Comparison of ENCODE assay signal across 14 cellular contexts in the genomic region with DNA sequence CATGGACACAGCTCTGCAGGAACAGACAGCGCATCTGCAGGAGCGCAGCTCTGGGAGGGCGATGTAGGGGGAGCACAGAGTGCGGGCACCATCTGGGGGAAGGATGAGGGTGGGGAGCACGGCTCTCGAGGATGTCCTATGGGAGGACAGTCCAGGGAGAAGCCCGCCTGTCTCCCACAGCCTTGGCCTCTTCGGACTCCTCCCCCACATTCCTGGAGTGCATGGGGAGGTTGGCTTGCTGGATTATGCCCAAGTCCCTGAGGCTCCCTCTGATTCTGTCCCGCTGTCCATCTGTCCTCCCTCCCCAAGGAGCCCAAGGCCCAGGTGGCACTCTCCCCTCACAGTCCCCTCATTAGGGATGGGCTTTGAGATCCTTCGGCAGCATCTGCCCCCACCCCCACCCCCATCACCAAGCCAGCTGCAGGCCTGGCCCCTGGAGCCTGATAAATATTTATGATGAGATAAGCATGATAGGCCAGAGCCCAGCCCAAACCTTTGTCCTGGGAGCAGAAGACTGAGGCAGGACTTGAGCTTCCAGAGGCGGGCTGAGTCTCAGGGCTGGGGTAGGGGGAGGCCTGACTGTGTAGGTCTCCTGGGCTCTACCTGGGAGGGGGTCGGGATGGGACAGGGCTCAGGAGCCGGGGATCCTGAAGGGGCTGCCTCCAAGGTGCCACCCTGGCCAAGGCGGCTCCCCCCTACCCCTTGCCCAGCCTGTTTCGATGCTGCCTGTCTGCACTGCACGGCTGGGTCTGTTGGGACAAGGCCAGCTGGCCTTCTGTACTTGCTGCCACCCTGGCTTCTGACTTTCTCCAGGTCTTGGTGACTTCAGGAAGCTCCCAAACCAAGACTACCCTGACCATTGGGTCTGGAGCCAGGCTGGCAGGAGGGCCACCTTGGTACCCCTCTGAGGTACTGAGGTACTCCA. TPM values are rescaled to one million over a fixed set of nuclear protein-coding genes. Genes with fewer than 3 reads are reported as not detected.
A peak's percentile ranks its signal among the peaks of the same experiment; 100 is the strongest.
DNase-seq lines count a peak whose midpoint lies in the region; ATAC-seq, FAIRE-seq and TF ChIP-seq lines count a peak whose summit lies in the region.
"Had no signal": no experiment of that assay in that cellular context is flagged by ENCODE, and none has a peak within 500 bp of the region (broad histone marks: within the 10 kb centered on the region; RNA-seq: fewer than 3 reads in every experiment).

No MANE protein-coding gene starts in this region.

- CTCF ChIA-PET in HepG2 (lab: Yijun Ruan, JAX; ENCODE audit: low intra/inter-chr PET ratio, low total read pairs), result no interaction called here

- ATAC-seq in GM23338 (peak; percentile 10), HepG2 (peak; percentile 42), HG03159 (IDR thresholded peaks at IDR 0.05; ENCODE audit: unreplicated experiment) (no peak)
- ATAC-seq: stimulated activated memory B cell treated with anti-CD40 and anti-IgM and Interleukin-4, amounts not matched to agents 10 μg/mL and 1 μg/mL and 100 μg/mL, for 72 hours had no signal

- 0% methylated on average over 5 of the region's 16 CpGs for WGBS in HepG2 (ENCODE audit: low lambda C conversion rate)

- in situ Hi-C loops in HepG2 (cut with HindIII; ENCODE audit: extremely low pct_ligation_motif_present, low pct_unique_long_range_greater_than_20kb), result no loop called here

- TF ChIP-seq CTCF in GM23338 (conservative IDR thresholded peaks at IDR 0.05; ENCODE audit: low read depth in 2 of 2) (no peak), HepG2 (CRISPR knock-in tag; IDR thresholded peaks at IDR 0.05) (no peak)

- peak overlapping the region; percentile 76; the same call in 1 of the 2 replicates for H3K27ac Mint-ChIP-seq in GM23338
- H3K27ac Mint-ChIP-seq: memory B cell; stimulated activated memory B cell treated with anti-CD40 and anti-IgM and Interleukin-4, amounts not matched to agents 10 μg/mL and 1 μg/mL and 100 μg/mL, for 72 hours had no signal

- H2AFZ ChIP-seq in GM23338 (0 out of 2 replicates have a peak overlapping the region, but pooled peaks have one; percentile 83), HepG2 (ENCODE audit: low read length) (no peak overlapping the region)
- H2AFZ ChIP-seq: PC-9 had no signal

- no peak for TF ChIP-seq POLR2A in HepG2 (IDR thresholded peaks at IDR 0.05; ENCODE audit: insufficient read depth in 1 of 2, low read depth in 2 of 2, low read length in 2 of 2)

- H3K27me3 ChIP-seq in GM23338 (ENCODE audit: insufficient read depth) (no peaks in the 10 kb centered on the region), HepG2 (ENCODE audit: control insufficient read depth in 1 of 2, insufficient read depth in 2 of 2, low read length in 2 of 2) (peaks cover 0 to 11% of the 10 kb centered on the region in 2 experiments; a peak in 3 of 5 replicates)
- H3K27me3 ChIP-seq: adrenal gland, BLaER1 had no signal

- TF ChIP-seq RAD21 in HepG2 (CRISPR knock-in tag; IDR thresholded peaks at IDR 0.05), result no peak

- H3K4me1 ChIP-seq in GM23338 (ENCODE audit: insufficient read depth) (peaks cover 22% of the 10 kb centered on the region), HepG2 (ENCODE audit: insufficient read depth, low read length) (peaks cover 34% of the 10 kb centered on the region)
- H3K4me1 ChIP-seq: adrenal gland had no signal

- no peaks in the 10 kb centered on the region; the same call in 2 of the 3 replicates for H3K36me3 Mint-ChIP-seq in GM23338 (ENCODE audit: low read depth)
- H3K36me3 Mint-ChIP-seq: memory B cell; stimulated activated memory B cell treated with anti-CD40 and anti-IgM and Interleukin-4, amounts not matched to agents 10 μg/mL and 1 μg/mL and 100 μg/mL, for 72 hours had no signal

- peak overlapping the region; percentile 73; the same call in 1 of the 2 replicates for H3K4me2 ChIP-seq in GM23338
- peak overlapping the region; percentile 18; the same call in 1 of the 2 replicates for H3K4me2 ChIP-seq in HepG2 (ENCODE audit: low read depth, low read length)
- H3K4me2 ChIP-seq: PC-9 had no signal

- H3K27ac ChIP-seq in GM23338 (ENCODE audit: low read depth) (no peak overlapping the region), HepG2 (ENCODE audit: extremely low read length, insufficient read depth, low read length) (no peak overlapping the region)
- H3K27ac ChIP-seq: adrenal gland, BLaER1, PC-9 had no signal

- peaks cover 22% of the 10 kb centered on the region for H3K27me3 Mint-ChIP-seq in GM23338 (ENCODE audit: insufficient read depth, low read depth, poor library complexity)
- H3K27me3 Mint-ChIP-seq: memory B cell; stimulated activated memory B cell treated with anti-CD40 and anti-IgM and Interleukin-4, amounts not matched to agents 10 μg/mL and 1 μg/mL and 100 μg/mL, for 72 hours had no signal

- H3K79me2 ChIP-seq in GM23338 (replicated peaks; ENCODE audit: insufficient read depth), result no peaks in the 10 kb centered on the region
- no peaks in the 10 kb centered on the region for H3K79me2 ChIP-seq in HepG2 (ENCODE audit: insufficient read depth, low read length)

- H3K36me3 ChIP-seq in GM23338 (ENCODE audit: insufficient read depth), result no peaks in the 10 kb centered on the region
- no peaks in the 10 kb centered on the region for H3K36me3 ChIP-seq in HepG2 (replicated peaks in 1 of 2; ENCODE audit: control insufficient read depth in 1 of 2, insufficient read depth in 2 of 2, low read length in 2 of 2)
- H3K36me3 ChIP-seq: adrenal gland had no signal

- H4K20me1 ChIP-seq in GM23338 (replicated peaks; ENCODE audit: insufficient read depth) (no peaks in the 10 kb centered on the region), HepG2 (ENCODE audit: insufficient read depth, low read length) (no peaks in the 10 kb centered on the region)

- no peaks in the 10 kb centered on the region; the same call in 1 of the 2 replicates for H3K9me2 ChIP-seq in GM23338 (ENCODE audit: insufficient read depth)

- no peaks in the 10 kb centered on the region for H3K9me3 ChIP-seq in HepG2 (ENCODE audit: low read length)
- H3K9me3 ChIP-seq: adrenal gland, BLaER1 had no signal

- no peak for FAIRE-seq in HepG2 (lab: Jason Lieb, UNC)

- H3K4me3 ChIP-seq in GM23338, result no peak overlapping the region
- 0 out of 6 replicates have a peak overlapping the region, but pooled peaks of 1 of the 3 experiments have one; percentile 1 for H3K4me3 ChIP-seq in HepG2 (replicated peaks in 1 of 3; ENCODE audit: insufficient read depth in 1 of 3, low read depth in 2 of 3, low read length in 3 of 3)
- H3K4me3 ChIP-seq: adrenal gland, BLaER1, PC-9 had no signal

- no peak overlapping the region for H3K9ac ChIP-seq in HepG2 (ENCODE audit: insufficient read depth, low read depth, low read length)
- H3K9ac ChIP-seq: BLaER1 had no signal

- BruUV-seq in HepG2 (replicated peaks; lab: Mats Ljungman, UMichigan), result no TSS peak

- intact Hi-C loops in HepG2 (cut with micrococcal nuclease; ENCODE audit: unreplicated experiment), result no loop called here

- H3F3A ChIP-seq in GM23338 (replicated peaks; ENCODE audit: low read depth), result no peaks in the 10 kb centered on the region

- H3K4me1 Mint-ChIP-seq in GM23338, result peaks cover 36% of the 10 kb centered on the region
- H3K4me1 Mint-ChIP-seq: memory B cell had no signal

- POLR2A ChIA-PET in HepG2 (lab: Yijun Ruan, JAX), result interaction anchor here (0.9 to 1.3 kb wide), 2 partner anchors 11 to 23 kb away, joined by 3 read pairs; no protein-coding TSS in a partner anchor

- TF ChIP-seq EP300 in HepG2 (IDR thresholded peaks at IDR 0.05; ENCODE audit: low read depth in 2 of 2, low read length in 2 of 2) (no peak), HepG2 (CRISPR knock-in tag; IDR thresholded peaks at IDR 0.05; ENCODE audit: borderline replicate concordance) (no peak)

- no peak overlapping the region; the same call in 2 of the 3 replicates for H3K4me3 Mint-ChIP-seq in GM23338
- H3K4me3 Mint-ChIP-seq: memory B cell; stimulated activated memory B cell treated with anti-CD40 and anti-IgM and Interleukin-4, amounts not matched to agents 10 μg/mL and 1 μg/mL and 100 μg/mL, for 72 hours had no signal

- peak; percentile 71 for DNase-seq in 8988T
- DNase-seq in GM23338 (ENCODE audit: low spot score), result peak; percentile 53
- peak; percentile 72 for DNase-seq in astrocyte of the hippocampus (ENCODE audit: low read depth, low spot score)
- peak; percentile 28 for DNase-seq in HepG2 (ENCODE audit: low spot score)
- DNase-seq in activated CD4-positive, CD25-positive, alpha-beta regulatory T cell (lab: John Stamatoyannopoulos, UW), result no peak
- no peak for DNase-seq in NCI-H1092 (lab: John Stamatoyannopoulos, UW)
- no peak for DNase-seq in T-helper 2 cell
- DNase-seq: NCI-H1105 had no signal

- no peaks in the 10 kb centered on the region for H3K9me3 Mint-ChIP-seq in GM23338
- H3K9me3 Mint-ChIP-seq: memory B cell; stimulated activated memory B cell treated with anti-CD40 and anti-IgM and Interleukin-4, amounts not matched to agents 10 μg/mL and 1 μg/mL and 100 μg/mL, for 72 hours had no signal

RNA-seq across cellular contexts. Expression of gene SEMA3F, which starts 28.6 kb away (rescaled TPM):
- 32.6 and 67.6 TPM in 2 replicates for total RNA-seq in GM23338 (2014; rRNA removed; shearing (Covaris generic))
- polyA plus RNA-seq in GM23338 (2016; fragmentation: Nextera tagmentation; extraction: Ambion mirVana), result 2.3 and 2.8 TPM in 2 replicates
- 3.6 and 7.6 TPM in 2 replicates for total RNA-seq in HepG2 (2016; rRNA removed; fragmentation: Illumina TruSeq; extraction: Trizol)
- total RNA-seq in HepG2 (2016; cell fraction: cytosol; rRNA removed; fragmentation: Illumina TruSeq; extraction: Trizol; ENCODE audit: low read depth), result 1.5 and 1.7 TPM in 2 replicates
- total RNA-seq in HepG2 (2016; cell fraction: insoluble cytoplasmic fraction; rRNA removed; fragmentation: Illumina TruSeq; extraction: Trizol), result 3.6 and 8.8 TPM in 2 replicates
- total RNA-seq in HepG2 (2016; cell fraction: membrane; rRNA removed; fragmentation: Illumina TruSeq; extraction: Trizol), result 4.9 and 5.4 TPM in 2 replicates
- 8.8 and 9.1 TPM in 2 replicates for total RNA-seq in HepG2 (2016; cell fraction: nucleus; rRNA removed; fragmentation: Illumina TruSeq; extraction: Trizol)
- polyA plus RNA-seq in HepG2 (2011; rRNA removed), result 14.8 and 17.2 TPM in 2 replicates
- 13.5 and 13.7 TPM in 2 replicates for polyA plus RNA-seq in HepG2 (2011; cell fraction: cytosol; rRNA removed)
- 22.1 and 33.2 TPM in 2 replicates for polyA plus RNA-seq in HepG2 (2011; cell fraction: nucleus; rRNA removed)
- 9.5 and 12.9 TPM in 2 replicates for polyA plus RNA-seq in HepG2 (2012)
- polyA plus RNA-seq in HepG2 (2016; cell fraction: cytosol; fragmentation: Illumina TruSeq; extraction: Trizol; ENCODE audit: low read depth), result 2.0 and 2.5 TPM in 2 replicates
- 6.6 and 7.1 TPM in 2 replicates for polyA plus RNA-seq in HepG2 (2016; cell fraction: insoluble cytoplasmic fraction; fragmentation: Illumina TruSeq; extraction: Trizol; ENCODE audit: low read depth)
- 5.8 and 6.2 TPM in 2 replicates for polyA plus RNA-seq in HepG2 (2016; cell fraction: membrane; fragmentation: Illumina TruSeq; extraction: Trizol; ENCODE audit: low read depth)
- 22.2 and 24.9 TPM in 2 replicates for polyA plus RNA-seq in HepG2 (2016; cell fraction: nucleus; fragmentation: Illumina TruSeq; extraction: Trizol; ENCODE audit: insufficient read depth, low read depth)
- polyA minus RNA-seq in HepG2 (2011; rRNA and poly(A)+ RNA removed; ENCODE audit: low replicate concordance), result 63.3 and 65.7 TPM in 2 replicates
- polyA minus RNA-seq in HepG2 (2011; cell fraction: cytosol; rRNA and poly(A)+ RNA removed), result 14.4 and 15.7 TPM in 2 replicates
- 7.2 and 9.3 TPM in 2 replicates for polyA minus RNA-seq in HepG2 (2011; cell fraction: nucleus; rRNA and poly(A)+ RNA removed)

RNA-seq across cellular contexts. Expression of gene RBM5, which starts 37.8 kb away (rescaled TPM):
- 111 and 130 TPM in 2 replicates for total RNA-seq in GM23338 (2014; rRNA removed; shearing (Covaris generic))
- polyA plus RNA-seq in GM23338 (2016; fragmentation: Nextera tagmentation; extraction: Ambion mirVana) (31.8 and 44.9 TPM in 2 replicates), HepG2 (2011; rRNA removed) (204 and 254 TPM in 2 replicates)
- 65.0 and 106 TPM in 2 replicates for total RNA-seq in HepG2 (2016; rRNA removed; fragmentation: Illumina TruSeq; extraction: Trizol)
- total RNA-seq in HepG2 (2016; cell fraction: cytosol; rRNA removed; fragmentation: Illumina TruSeq; extraction: Trizol; ENCODE audit: low read depth), result 28.2 and 29.4 TPM in 2 replicates
- total RNA-seq in HepG2 (2016; cell fraction: insoluble cytoplasmic fraction; rRNA removed; fragmentation: Illumina TruSeq; extraction: Trizol), result 57.8 and 102 TPM in 2 replicates
- total RNA-seq in HepG2 (2016; cell fraction: membrane; rRNA removed; fragmentation: Illumina TruSeq; extraction: Trizol), result 21.6 and 27.7 TPM in 2 replicates
- 176 and 216 TPM in 2 replicates for total RNA-seq in HepG2 (2016; cell fraction: nucleus; rRNA removed; fragmentation: Illumina TruSeq; extraction: Trizol)
- 65.2 and 69.9 TPM in 2 replicates for polyA plus RNA-seq in HepG2 (2011; cell fraction: cytosol; rRNA removed)
- polyA plus RNA-seq in HepG2 (2011; cell fraction: nucleus; rRNA removed), result 615 and 653 TPM in 2 replicates
- 78.9 and 117 TPM in 2 replicates for polyA plus RNA-seq in HepG2 (2012)
- polyA plus RNA-seq in HepG2 (2016; cell fraction: cytosol; fragmentation: Illumina TruSeq; extraction: Trizol; ENCODE audit: low read depth), result 2.8 and 3.1 TPM in 2 replicates
- 44.4 and 46.1 TPM in 2 replicates for polyA plus RNA-seq in HepG2 (2016; cell fraction: insoluble cytoplasmic fraction; fragmentation: Illumina TruSeq; extraction: Trizol; ENCODE audit: low read depth)
- 4.0 and 7.3 TPM in 2 replicates for polyA plus RNA-seq in HepG2 (2016; cell fraction: membrane; fragmentation: Illumina TruSeq; extraction: Trizol; ENCODE audit: low read depth)
- 371 and 412 TPM in 2 replicates for polyA plus RNA-seq in HepG2 (2016; cell fraction: nucleus; fragmentation: Illumina TruSeq; extraction: Trizol; ENCODE audit: insufficient read depth, low read depth)
- 201 and 212 TPM in 2 replicates for polyA minus RNA-seq in HepG2 (2011; rRNA and poly(A)+ RNA removed; ENCODE audit: low replicate concordance)
- 50.6 and 64.3 TPM in 2 replicates for polyA minus RNA-seq in HepG2 (2011; cell fraction: cytosol; rRNA and poly(A)+ RNA removed)
- polyA minus RNA-seq in HepG2 (2011; cell fraction: nucleus; rRNA and poly(A)+ RNA removed), result 340 and 438 TPM in 2 replicates

Comparison
In these comparisons a context has a peak if more than half of its experiments do, and no peak if none do; other contexts are left out.
1. DNase-seq: peak in 8988T (single experiment), GM23338 (single experiment), astrocyte of the hippocampus (single experiment) and HepG2 (single experiment); none in activated CD4-positive, CD25-positive, alpha-beta regulatory T cell (0 of 4), NCI-H1092 (single experiment) and T-helper 2 cell (0 of 5).